6 cellular contexts compared by ENCODE assay signal in the genomic region with DNA sequence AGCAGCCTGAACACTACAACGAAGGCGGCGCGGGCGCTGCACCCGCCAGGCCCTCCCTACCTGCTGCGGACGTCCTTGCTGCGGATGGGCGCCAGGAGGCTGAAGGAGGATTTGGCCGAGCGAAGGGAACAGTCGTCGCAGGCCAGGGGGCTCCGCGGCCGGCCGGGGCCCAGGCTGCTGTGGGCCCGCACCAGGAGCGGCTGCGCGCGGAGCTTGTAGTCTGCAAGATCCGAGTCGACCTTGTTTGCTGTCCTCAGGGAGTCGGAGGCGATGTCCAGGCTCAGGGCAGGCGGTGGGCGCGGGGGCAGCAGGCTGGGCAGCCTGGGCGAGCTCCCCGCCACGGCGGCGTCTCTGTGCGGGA. TPM values are rescaled to one million over a fixed set of nuclear protein-coding genes. Genes with fewer than 3 reads are reported as not detected.
DNase-seq lines count a peak whose midpoint lies in the region; TF ChIP-seq lines count a peak whose summit lies in the region.

No MANE protein-coding gene starts in this region.

- no peaks in the 10 kb centered on the region for H3K27me3 Mint-ChIP-seq in T-helper 1 cell treated with Interleukin-12 subunit alpha and Interleukin-12 subunit beta and Interleukin-4 antibody, amounts not matched to agents 30 μg/mL and 1 μg/mL, for 36 hours (ENCODE audit: low read depth)

- peaks cover 22% of the 10 kb centered on the region for H3K4me1 Mint-ChIP-seq in T-helper 1 cell treated with Interleukin-12 subunit alpha and Interleukin-12 subunit beta and Interleukin-4 antibody, amounts not matched to agents 30 μg/mL and 1 μg/mL, for 36 hours (ENCODE audit: low read depth)

- no peak for TF ChIP-seq CTCF in kidney epithelial cell (IDR thresholded peaks at IDR 0.05; ENCODE audit: insufficient read depth, low read length, poor library complexity, severe bottlenecking)

- no peaks in the 10 kb centered on the region for H3K9me3 Mint-ChIP-seq in T-helper 1 cell treated with Interleukin-12 subunit alpha and Interleukin-12 subunit beta and Interleukin-4 antibody, amounts not matched to agents 30 μg/mL and 1 μg/mL, for 36 hours

- DNase-seq in DMS53 (lab: John Stamatoyannopoulos, UW) (peak; percentile 40), DMS53 treated with DMSO at 0.1 percent for 48 hours (lab: John Stamatoyannopoulos, UW; ENCODE audit: unreplicated experiment) (no peak), kidney epithelial cell (ENCODE audit: low read depth) (no peak), HuH-7 (ENCODE audit: low spot score) (no peak), SKM-1 (lab: John Stamatoyannopoulos, UW; ENCODE audit: unreplicated experiment) (no peak)

- peaks cover 18% of the 10 kb centered on the region for H3K36me3 Mint-ChIP-seq in T-helper 1 cell treated with Interleukin-12 subunit alpha and Interleukin-12 subunit beta and Interleukin-4 antibody, amounts not matched to agents 30 μg/mL and 1 μg/mL, for 36 hours (ENCODE audit: low read depth)

- peaks cover 4% of the 10 kb centered on the region for H3K36me3 ChIP-seq in kidney epithelial cell (ENCODE audit: control insufficient read depth, insufficient read depth, low read length)

- H3K27me3 ChIP-seq in kidney epithelial cell (ENCODE audit: control insufficient read depth, insufficient read depth, low read length): no peaks in the 10 kb centered on the region

- H3K27ac Mint-ChIP-seq in T-helper 1 cell treated with Interleukin-12 subunit alpha and Interleukin-12 subunit beta and Interleukin-4 antibody, amounts not matched to agents 30 μg/mL and 1 μg/mL, for 36 hours: peak overlapping the region; percentile 59

- peak overlapping the region; percentile 83 for H3K4me3 ChIP-seq in kidney epithelial cell (ENCODE audit: low read depth, low read length)

- peak overlapping the region; percentile 88 for H3K4me3 Mint-ChIP-seq in T-helper 1 cell treated with Interleukin-12 subunit alpha and Interleukin-12 subunit beta and Interleukin-4 antibody, amounts not matched to agents 30 μg/mL and 1 μg/mL, for 36 hours

RNA-seq across cellular contexts. Expression of gene INPP5E, which starts 1.1 kb away (rescaled TPM):
- 14.5 and 20.6 TPM in 2 replicates for total RNA-seq in kidney epithelial cell

RNA-seq across cellular contexts. Expression of gene PMPCA, which starts 28.1 kb away (rescaled TPM):
- 49.9 and 50.5 TPM in 2 replicates for total RNA-seq in kidney epithelial cell

RNA-seq across cellular contexts. Expression of gene ENTR1, which starts 28.1 kb away (rescaled TPM):
- total RNA-seq in kidney epithelial cell: 65.7 and 71.4 TPM in 2 replicates

RNA-seq across cellular contexts. Expression of gene SNAPC4, which starts 38.6 kb away (rescaled TPM):
- total RNA-seq in kidney epithelial cell: 14.9 and 21.0 TPM in 2 replicates

RNA-seq across cellular contexts. Expression of gene SEC16A, which starts 44.3 kb away (rescaled TPM):
- 64.5 and 74.9 TPM in 2 replicates for total RNA-seq in kidney epithelial cell
